Comparison of ENCODE assay signal across 9 cellular contexts in genomic region chr17:77323413-77324171, GRCh38.
DNase-seq lines count a peak whose midpoint lies in the region; ATAC-seq, FAIRE-seq and TF ChIP-seq lines count a peak whose summit lies in the region.
"Had no signal": no experiment of that assay in that cellular context is flagged by ENCODE, and none has a peak within 500 bp of the region (broad histone marks: within the 10 kb centered on the region; RNA-seq: fewer than 3 reads in every experiment).

No MANE protein-coding gene starts in this region.

- TF ChIP-seq CTCF in keratinocyte (optimal IDR thresholded peaks at IDR 0.05 in 1 of 3, IDR thresholded peaks at IDR 0.05 in 1 of 3, conservative IDR thresholded peaks at IDR 0.05 in 1 of 3; ENCODE audit: extremely low read depth in 1 of 3, insufficient read depth in 2 of 3, low read length in 3 of 3): no peak

- H3K27ac ChIP-seq in keratinocyte (ENCODE audit: control insufficient read depth, insufficient read depth, low read length): peak overlapping the region; percentile 95
- H3K27ac ChIP-seq in stomach smooth muscle (ENCODE audit: low read length): peak overlapping the region; percentile 92

- intact Hi-C loops in activated T-helper 2 cell treated with anti-CD3 and anti-CD28 coated beads, Interferon-gamma antibody, Interleukin-2, Interleukin-4, amounts not matched to agents 10 μg/mL and 5 μg/mL and 100 μg/mL, durations not matched to agents 14 hours and 24 hours and 36 hours (cut with micrococcal nuclease): no loop called here

- H3K36me3 ChIP-seq in keratinocyte (ENCODE audit: control insufficient read depth in 2 of 2, extremely low read depth in 1 of 2, insufficient read depth in 2 of 2, low read length in 2 of 2) (peaks cover 15 to 23% of the 10 kb centered on the region in 2 experiments), stomach smooth muscle (ENCODE audit: control insufficient read depth in 2 of 2, insufficient read depth in 2 of 2, low read length in 2 of 2) (no peaks in the 10 kb centered on the region)

- H3K9ac ChIP-seq in keratinocyte (ENCODE audit: control insufficient read depth, extremely low read depth, insufficient read depth, low read length): peak overlapping the region; percentile 95
- H3K9ac ChIP-seq in stomach smooth muscle (ENCODE audit: low read length in 2 of 2): peak overlapping the region; percentile 59 to 66

- POLR2A ChIA-PET in activated naive CD8-positive, alpha-beta T cell treated with anti-CD3 and anti-CD28 coated beads, Interleukin-2, amount 10 ng/mL, durations not matched to agents 7 days and 5 days (lab: Charles Lee): no interaction called here

- no peaks in the 10 kb centered on the region for H3K9me3 ChIP-seq in keratinocyte (ENCODE audit: control insufficient read depth, low read depth, low read length)
- no peaks in the 10 kb centered on the region for H3K9me3 ChIP-seq in stomach smooth muscle (ENCODE audit: control insufficient read depth in 2 of 2, low read length in 2 of 2)

- peaks cover 12% of the 10 kb centered on the region for H3K9me1 ChIP-seq in keratinocyte (ENCODE audit: control insufficient read depth, extremely low read depth, insufficient read depth, low read length)

- H3K4me3 Mint-ChIP-seq in activated T-cell treated with anti-CD3 and anti-CD28 coated beads, Interleukin-2, amount 50 U/mL, for 24 hours: no peak overlapping the region
- no peak overlapping the region for H3K4me3 Mint-ChIP-seq in activated naive CD8-positive, alpha-beta T cell treated with anti-CD3 and anti-CD28 coated beads, Interleukin-2, amount 10 ng/mL, durations not matched to agents 7 days and 5 days
- no peak overlapping the region for H3K4me3 Mint-ChIP-seq in activated T-helper 2 cell treated with anti-CD3 and anti-CD28 coated beads, Interferon-gamma antibody, Interleukin-2, Interleukin-4, amounts not matched to agents 10 μg/mL and 5 μg/mL and 100 μg/mL, durations not matched to agents 14 hours and 24 hours and 36 hours (ENCODE audit: low read depth)

- H3K4me1 ChIP-seq in keratinocyte (ENCODE audit: control insufficient read depth, extremely low read depth, insufficient read depth, low read length) (peaks cover 69% of the 10 kb centered on the region), stomach smooth muscle (ENCODE audit: control insufficient read depth, insufficient read depth, low read length) (peaks cover 77% of the 10 kb centered on the region)

- peaks cover 50% of the 10 kb centered on the region for H3K4me1 Mint-ChIP-seq in activated T-cell treated with anti-CD3 and anti-CD28 coated beads, Interleukin-2, amount 50 U/mL, for 24 hours (ENCODE audit: low read depth)
- peaks cover 50% of the 10 kb centered on the region for H3K4me1 Mint-ChIP-seq in activated naive CD8-positive, alpha-beta T cell treated with anti-CD3 and anti-CD28 coated beads, Interleukin-2, amount 10 ng/mL, durations not matched to agents 7 days and 5 days
- peaks cover 42% of the 10 kb centered on the region for H3K4me1 Mint-ChIP-seq in activated T-helper 2 cell treated with anti-CD3 and anti-CD28 coated beads, Interferon-gamma antibody, Interleukin-2, Interleukin-4, amounts not matched to agents 10 μg/mL and 5 μg/mL and 100 μg/mL, durations not matched to agents 14 hours and 24 hours and 36 hours (ENCODE audit: low read depth)

- H3K9me3 Mint-ChIP-seq in activated T-cell treated with anti-CD3 and anti-CD28 coated beads, Interleukin-2, amount 50 U/mL, for 24 hours: no peaks in the 10 kb centered on the region
- no peaks in the 10 kb centered on the region for H3K9me3 Mint-ChIP-seq in activated naive CD8-positive, alpha-beta T cell treated with anti-CD3 and anti-CD28 coated beads, Interleukin-2, amount 10 ng/mL, durations not matched to agents 7 days and 5 days
- no peaks in the 10 kb centered on the region for H3K9me3 Mint-ChIP-seq in activated T-helper 2 cell treated with anti-CD3 and anti-CD28 coated beads, Interferon-gamma antibody, Interleukin-2, Interleukin-4, amounts not matched to agents 10 μg/mL and 5 μg/mL and 100 μg/mL, durations not matched to agents 14 hours and 24 hours and 36 hours
- H3K9me3 Mint-ChIP-seq: activated naive CD4-positive, alpha-beta T cell treated with anti-CD3 and anti-CD28 coated beads, Interleukin-2, amount 50 U/mL, for 24 hours had no signal

- FAIRE-seq in keratinocyte (lab: Jason Lieb, UNC): no peak

- H3K79me2 ChIP-seq in keratinocyte (ENCODE audit: control insufficient read depth, insufficient read depth, low read length): peaks cover 80% of the 10 kb centered on the region

- peaks cover 40% of the 10 kb centered on the region for H4K20me1 ChIP-seq in keratinocyte (ENCODE audit: control insufficient read depth, extremely low read depth, insufficient read depth, low read length)

- DNase-seq in activated T-cell treated with anti-CD3 and anti-CD28 coated beads, Interleukin-2, amount 50 U/mL, for 1 hour: peak; percentile 18
- no peak for DNase-seq in activated T-cell treated with anti-CD3 and anti-CD28 coated beads, Interleukin-2, amount 50 U/mL, for 24 hours
- peak; percentile 43 for DNase-seq in activated naive CD8-positive, alpha-beta T cell treated with anti-CD3 and anti-CD28 coated beads, Interleukin-2, amount 10 ng/mL, durations not matched to agents 7 days and 5 days
- DNase-seq in keratinocyte (ENCODE audit: low read depth, low spot score) (no peak), NCI-H2107 (lab: John Stamatoyannopoulos, UW) (no peak), GM19240 (ENCODE audit: insufficient read length, low spot score) (no peak)
- DNase-seq in activated T-helper 2 cell treated with anti-CD3 and anti-CD28 coated beads, Interferon-gamma antibody, Interleukin-2, Interleukin-4, amounts not matched to agents 10 μg/mL and 5 μg/mL and 100 μg/mL, durations not matched to agents 14 hours and 24 hours and 36 hours (ENCODE audit: low spot score): no peak

- H3K27me3 ChIP-seq in keratinocyte (ENCODE audit: control insufficient read depth, extremely low read depth, insufficient read depth, low read length) (no peaks in the 10 kb centered on the region), stomach smooth muscle (ENCODE audit: control insufficient read depth in 1 of 2, insufficient read depth in 2 of 2, low read length in 2 of 2) (no peaks in the 10 kb centered on the region)

- H3K27ac Mint-ChIP-seq in activated T-cell treated with anti-CD3 and anti-CD28 coated beads, Interleukin-2, amount 50 U/mL, for 24 hours: no peak overlapping the region
- H3K27ac Mint-ChIP-seq in activated naive CD8-positive, alpha-beta T cell treated with anti-CD3 and anti-CD28 coated beads, Interleukin-2, amount 10 ng/mL, durations not matched to agents 7 days and 5 days: no peak overlapping the region
- H3K27ac Mint-ChIP-seq in activated T-helper 2 cell treated with anti-CD3 and anti-CD28 coated beads, Interferon-gamma antibody, Interleukin-2, Interleukin-4, amounts not matched to agents 10 μg/mL and 5 μg/mL and 100 μg/mL, durations not matched to agents 14 hours and 24 hours and 36 hours: no peak overlapping the region

- no peaks in the 10 kb centered on the region for H3K27me3 Mint-ChIP-seq in activated T-cell treated with anti-CD3 and anti-CD28 coated beads, Interleukin-2, amount 50 U/mL, for 24 hours
- H3K27me3 Mint-ChIP-seq in activated naive CD8-positive, alpha-beta T cell treated with anti-CD3 and anti-CD28 coated beads, Interleukin-2, amount 10 ng/mL, durations not matched to agents 7 days and 5 days: no peaks in the 10 kb centered on the region
- H3K27me3 Mint-ChIP-seq in activated T-helper 2 cell treated with anti-CD3 and anti-CD28 coated beads, Interferon-gamma antibody, Interleukin-2, Interleukin-4, amounts not matched to agents 10 μg/mL and 5 μg/mL and 100 μg/mL, durations not matched to agents 14 hours and 24 hours and 36 hours (ENCODE audit: low read depth): no peaks in the 10 kb centered on the region
- H3K27me3 Mint-ChIP-seq: activated naive CD4-positive, alpha-beta T cell treated with anti-CD3 and anti-CD28 coated beads, Interleukin-2, amount 50 U/mL, for 24 hours had no signal

- no peaks in the 10 kb centered on the region for H3K36me3 Mint-ChIP-seq in activated T-cell treated with anti-CD3 and anti-CD28 coated beads, Interleukin-2, amount 50 U/mL, for 24 hours (ENCODE audit: low read depth)
- no peaks in the 10 kb centered on the region for H3K36me3 Mint-ChIP-seq in activated naive CD8-positive, alpha-beta T cell treated with anti-CD3 and anti-CD28 coated beads, Interleukin-2, amount 10 ng/mL, durations not matched to agents 7 days and 5 days
- H3K36me3 Mint-ChIP-seq in activated T-helper 2 cell treated with anti-CD3 and anti-CD28 coated beads, Interferon-gamma antibody, Interleukin-2, Interleukin-4, amounts not matched to agents 10 μg/mL and 5 μg/mL and 100 μg/mL, durations not matched to agents 14 hours and 24 hours and 36 hours (ENCODE audit: low read depth): no peaks in the 10 kb centered on the region
- H3K36me3 Mint-ChIP-seq: activated naive CD4-positive, alpha-beta T cell treated with anti-CD3 and anti-CD28 coated beads, Interleukin-2, amount 50 U/mL, for 24 hours had no signal

- no peak overlapping the region for H2AFZ ChIP-seq in keratinocyte (ENCODE audit: control insufficient read depth, low read length)

- peak overlapping the region; percentile 99 for H3K4me2 ChIP-seq in keratinocyte (ENCODE audit: control insufficient read depth, extremely low read depth, insufficient read depth, low read depth, low read length)

- dilution Hi-C loops in keratinocyte (cut with MboI; ENCODE audit: extremely low pct_ligation_motif_present, low sequenced_read_pairs): no loop called here

- H3K4me3 ChIP-seq in keratinocyte (ENCODE audit: control insufficient read depth in 2 of 3, extremely low read depth in 1 of 3, insufficient read depth in 2 of 3, low read depth in 1 of 3, low read length in 3 of 3) (peak overlapping the region in 2 of 3 experiments; percentile 50 to 72), stomach smooth muscle (ENCODE audit: low read length in 2 of 2) (peak overlapping the region; percentile 49 to 57)

- ATAC-seq in activated naive CD8-positive, alpha-beta T cell treated with anti-CD3 and anti-CD28 coated beads, Interleukin-2, amount 10 ng/mL, durations not matched to agents 7 days and 5 days (ENCODE audit: low read depth): no peak

Comparison
In these comparisons a context has a peak if more than half of its experiments do, and no peak if none do; other contexts are left out.
1. DNase-seq: peak in activated T-cell treated with anti-CD3 and anti-CD28 coated beads, Interleukin-2, amount 50 U/mL, for 1 hour (single experiment) and activated naive CD8-positive, alpha-beta T cell treated with anti-CD3 and anti-CD28 coated beads, Interleukin-2, amount 10 ng/mL, durations not matched to agents 7 days and 5 days (single experiment); none in activated T-cell treated with anti-CD3 and anti-CD28 coated beads, Interleukin-2, amount 50 U/mL, for 24 hours (single experiment), keratinocyte (single experiment), activated T-helper 2 cell treated with anti-CD3 and anti-CD28 coated beads, Interferon-gamma antibody, Interleukin-2, Interleukin-4, amounts not matched to agents 10 μg/mL and 5 μg/mL and 100 μg/mL, durations not matched to agents 14 hours and 24 hours and 36 hours (single experiment), NCI-H2107 (single experiment) and GM19240 (single experiment).